Comparison of ENCODE assay signal across 34 cellular contexts in the genomic region with DNA sequence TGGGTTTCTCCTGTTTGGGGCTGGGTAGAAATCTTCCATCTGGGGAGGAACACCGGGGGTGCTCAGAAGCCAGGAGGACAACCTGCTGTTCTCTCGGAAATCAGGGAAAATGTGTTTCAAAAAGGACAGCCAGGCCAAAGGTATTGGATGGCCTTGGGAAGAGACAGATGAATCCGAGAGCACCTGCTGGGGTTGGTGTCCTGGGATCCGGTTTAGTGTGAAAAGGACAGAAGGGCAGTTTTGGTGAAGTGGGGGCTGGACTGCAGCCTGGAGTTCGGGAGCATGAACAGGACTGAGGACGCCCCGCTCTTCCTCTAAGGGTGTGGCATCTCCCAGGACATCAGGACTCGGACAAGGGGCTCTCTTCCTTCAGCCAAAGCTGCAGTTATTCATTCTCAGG. TPM values are rescaled to one million over a fixed set of nuclear protein-coding genes. Genes with fewer than 3 reads are reported as not detected.
"Had no signal": no experiment of that assay in that cellular context is flagged by ENCODE, and none has a peak within 500 bp of the region (broad histone marks: within the 10 kb centered on the region; RNA-seq: fewer than 3 reads in every experiment).

No MANE protein-coding gene starts in this region.

- H3K36me3 ChIP-seq: ascending aorta, breast epithelium, cardiac muscle cell, esophagus squamous epithelium, gastroesophageal sphincter, heart right ventricle, WERI-Rb-1 had no signal

- H3K4me1 ChIP-seq: ascending aorta, breast epithelium, esophagus squamous epithelium, gastroesophageal sphincter, heart right ventricle had no signal

- ATAC-seq: activated CD4-positive, alpha-beta T cell treated with anti-CD3 and anti-CD28 coated beads for 36 hours; activated CD8-positive, alpha-beta memory T cell treated with anti-CD3 and anti-CD28 coated beads, Interleukin-2, amount 10 ng/mL, durations not matched to agents 7 days and 5 days; activated CD8-positive, alpha-beta T cell treated with anti-CD3 and anti-CD28 coated beads, Interleukin-2, amount 10 ng/mL, durations not matched to agents 7 days and 5 days; activated naive CD4-positive, alpha-beta T cell treated with anti-CD3 and anti-CD28 coated beads, Interleukin-2, amount 50 U/mL, for 72 hours; gastroesophageal sphincter; T-helper 17 cell had no signal

- H3K9me3 ChIP-seq: ascending aorta, breast epithelium, esophagus squamous epithelium, gastroesophageal sphincter, heart right ventricle had no signal

- H3K27me3 ChIP-seq: ascending aorta, breast epithelium, esophagus squamous epithelium had no signal

- H3K4me3 ChIP-seq: ascending aorta, breast epithelium, cardiac muscle cell, esophagus squamous epithelium, gastroesophageal sphincter, heart right ventricle had no signal

- H3K27ac ChIP-seq: ascending aorta, breast epithelium, cardiac muscle cell, epithelial cell of prostate, esophagus squamous epithelium, gastroesophageal sphincter, heart right ventricle, WERI-Rb-1 had no signal

- DNase-seq: activated CD4-positive, alpha-beta memory T cell treated with anti-CD3 and anti-CD28 coated beads for 36 hours; activated CD4-positive, alpha-beta T cell treated with anti-CD3 and anti-CD28 coated beads for 36 hours; activated CD4-positive, alpha-beta T cell treated with anti-CD3 and anti-CD28 coated beads, Interleukin-2, amount 10 ng/mL, durations not matched to agents 24 days and 14 days; activated CD4-positive, CD25-positive, alpha-beta regulatory T cell; activated CD4-positive, CD25-positive, alpha-beta regulatory T cell treated with anti-CD3 and anti-CD28 coated beads, Interleukin-2, amount 50 U/mL, for 72 hours; activated CD8-positive, alpha-beta memory T cell treated with anti-CD3 and anti-CD28 coated beads, Interleukin-2, amount 10 ng/mL, durations not matched to agents 7 days and 5 days; activated CD8-positive, alpha-beta memory T cell treated with anti-CD3 and anti-CD28 coated beads, Interleukin-2, amount 50 U/mL, for 4 hours; activated CD8-positive, alpha-beta T cell treated with anti-CD3 and anti-CD28 coated beads, Interleukin-2, amount 10 ng/mL, durations not matched to agents 7 days and 5 days; activated gamma-delta T cell; activated naive CD4-positive, alpha-beta T cell; activated naive CD4-positive, alpha-beta T cell treated with anti-CD3 and anti-CD28 coated beads, Interleukin-2, amount 10 ng/mL, durations not matched to agents 7 days and 5 days; activated naive CD8-positive, alpha-beta T cell treated with anti-CD3 and anti-CD28 coated beads, Interleukin-2, amount 10 ng/mL, durations not matched to agents 7 days and 5 days; activated T-cell treated with anti-CD3 and anti-CD28 coated beads, Interleukin-2, amount 50 U/mL, for 1 hour; activated T-cell treated with anti-CD3 and anti-CD28 coated beads, Interleukin-2, amount 50 U/mL, for 48 hours; central memory CD4-positive, alpha-beta T cell; cortex of kidney; dermis blood vessel endothelial cell; effector CD8-positive, alpha-beta T cell; esophagus squamous epithelium; foreskin melanocyte; heart right ventricle; T-helper 1 cell; T-helper 17 cell; T1000; WERI-Rb-1 had no signal

RNA-seq across cellular contexts. Expression of a gene that starts 24.9 kb away (rescaled TPM):
- total RNA-seq: activated CD4-positive, alpha-beta T cell treated with anti-CD3 and anti-CD28 coated beads, Interleukin-2, amount 10 ng/mL, durations not matched to agents 24 days and 14 days; chondrocyte; endothelial cell of umbilical vein; fibroblast of lung had no signal
- polyA plus RNA-seq: endothelial cell of umbilical vein had no signal
